In the genomic region with DNA sequence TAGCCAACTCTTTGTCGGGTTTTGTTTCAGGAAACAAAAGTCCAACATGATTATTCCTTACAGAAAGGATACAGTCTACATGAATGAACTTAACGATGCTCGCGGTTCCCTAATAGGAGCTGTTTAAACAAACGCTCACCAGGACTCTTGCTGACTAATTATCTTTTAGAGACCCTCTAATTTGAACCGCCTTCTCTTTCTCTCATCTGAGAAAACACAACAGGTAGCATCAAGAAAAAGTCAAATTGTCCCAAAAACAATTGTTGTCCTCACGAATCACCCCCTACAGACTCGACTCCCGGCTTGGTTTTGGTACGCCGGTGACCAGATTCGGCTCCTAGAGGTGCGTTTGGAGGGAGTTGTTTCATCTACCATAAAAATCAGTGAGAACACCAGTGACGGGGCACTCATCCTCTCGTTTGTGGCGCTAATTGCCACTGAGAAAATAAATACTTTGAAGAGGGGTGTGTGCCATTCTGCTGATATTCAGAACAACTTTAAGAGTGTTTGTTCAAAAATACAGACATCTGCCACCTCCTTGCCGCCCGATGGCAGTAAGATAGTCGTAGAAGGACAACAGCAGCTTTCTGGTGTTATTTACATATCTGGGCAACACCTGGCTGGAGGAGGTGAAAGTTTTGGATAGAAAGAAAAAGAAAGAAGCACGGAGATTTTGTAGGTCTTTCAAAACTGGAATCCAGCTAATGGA, we compare ENCODE assay signal across 14 cellular contexts. TPM values are rescaled to one million over a fixed set of nuclear protein-coding genes. Genes with fewer than 3 reads are reported as not detected.
A peak's percentile ranks its signal among the peaks of the same experiment; 100 is the strongest.
DNase-seq lines count a peak whose midpoint lies in the region; ATAC-seq and TF ChIP-seq lines count a peak whose summit lies in the region.
"Had no signal": no experiment of that assay in that cellular context is flagged by ENCODE, and none has a peak within 500 bp of the region (broad histone marks: within the 10 kb centered on the region; RNA-seq: fewer than 3 reads in every experiment).

No MANE protein-coding gene starts in this region.

- CTCF ChIA-PET in BJ (lab: Yijun Ruan, JAX): interaction anchor here (1.0 to 11.7 kb wide), 7 partner anchors 8 to 350 kb away, joined by 3 to 161 read pairs (median 10); no protein-coding TSS in a partner anchor

- no peak overlapping the region for H3K18ac ChIP-seq in mesenchymal stem cell (ENCODE audit: low read depth in 1 of 2, low read length in 2 of 2)

- no peak overlapping the region for H3K27ac ChIP-seq in mesenchymal stem cell (ENCODE audit: low read length, poor library complexity, severe bottlenecking)

- H2BK12ac ChIP-seq in mesenchymal stem cell (ENCODE audit: low read length in 2 of 2): no peak overlapping the region

- H3K9me3 ChIP-seq in mesenchymal stem cell (ENCODE audit: control insufficient read depth, low read length): no peaks in the 10 kb centered on the region
- H3K9me3 ChIP-seq: mucosa of descending colon had no signal

- peak overlapping the region; percentile 15 for H3K27ac Mint-ChIP-seq in activated naive CD8-positive, alpha-beta T cell treated with anti-CD3 and anti-CD28 coated beads, Interleukin-2, amount 10 ng/mL, durations not matched to agents 7 days and 5 days
- H3K27ac Mint-ChIP-seq: dendritic cell treated with granulocyte-macrophage colony-stimulating factor and Interleukin-4, amounts not matched to agents 40 ng/mL and 50 ng/mL, for 4 days had no signal

- no peak overlapping the region for H3K4ac ChIP-seq in mesenchymal stem cell (ENCODE audit: low read depth in 1 of 2, low read length in 2 of 2)

- peaks cover 25% of the 10 kb centered on the region for H3K4me1 ChIP-seq in mesenchymal stem cell (ENCODE audit: control insufficient read depth, insufficient read depth, low read depth, low read length)

- H2BK5ac ChIP-seq in mesenchymal stem cell (ENCODE audit: low read depth, low read length, poor library complexity, severe bottlenecking): no peak overlapping the region

- no peaks in the 10 kb centered on the region for H3K79me1 ChIP-seq in mesenchymal stem cell (replicated peaks; ENCODE audit: low read length, poor library complexity, severe bottlenecking)

- H3K4me3 ChIP-seq in BJ (ENCODE audit: low read depth, low read length) (peak overlapping the region; percentile 74), H7 (ENCODE audit: insufficient read depth, low read depth, low read length) (no peak overlapping the region), mesenchymal stem cell (ENCODE audit: insufficient read depth in 1 of 2, low read depth in 1 of 2, low read length in 2 of 2) (peak overlapping the region in 1 of 2 experiments; percentile 91)
- H3K4me3 ChIP-seq: mucosa of descending colon had no signal

- H3K4me1 Mint-ChIP-seq in activated naive CD8-positive, alpha-beta T cell treated with anti-CD3 and anti-CD28 coated beads, Interleukin-2, amount 10 ng/mL, durations not matched to agents 7 days and 5 days: peaks cover 10% of the 10 kb centered on the region

- H2BK15ac ChIP-seq in mesenchymal stem cell (ENCODE audit: low read depth, poor library complexity, severe bottlenecking): no peak overlapping the region

- POLR2A ChIA-PET in BJ (lab: Charles Lee): interaction anchor here (1.0 to 1.6 kb wide), 2 partner anchors 9 to 12 kb away, joined by 5 to 8 read pairs; no protein-coding TSS in a partner anchor
- POLR2A ChIA-PET in activated naive CD8-positive, alpha-beta T cell treated with anti-CD3 and anti-CD28 coated beads, Interleukin-2, amount 10 ng/mL, durations not matched to agents 7 days and 5 days (lab: Charles Lee): no interaction called here

- no peak for ATAC-seq in activated naive CD8-positive, alpha-beta T cell treated with anti-CD3 and anti-CD28 coated beads, Interleukin-2, amount 10 ng/mL, durations not matched to agents 7 days and 5 days (ENCODE audit: low read depth)

- H3K27me3 ChIP-seq in BJ (ENCODE audit: control insufficient read depth, insufficient read depth, low read length) (no peaks in the 10 kb centered on the region), H7 (ENCODE audit: control insufficient read depth, insufficient read depth, low read length) (peaks cover 99% of the 10 kb centered on the region), mesenchymal stem cell (ENCODE audit: control insufficient read depth in 1 of 2, insufficient read depth in 1 of 2, low read length in 2 of 2) (peaks cover 50 to 93% of the 10 kb centered on the region in 2 experiments)

- H2AK5ac ChIP-seq in mesenchymal stem cell (ENCODE audit: low read length, severe bottlenecking): no peak overlapping the region

- H3K4me2 ChIP-seq in mesenchymal stem cell (ENCODE audit: low read length, poor library complexity, severe bottlenecking): no peak overlapping the region

- H3K4me3 Mint-ChIP-seq in activated naive CD8-positive, alpha-beta T cell treated with anti-CD3 and anti-CD28 coated beads, Interleukin-2, amount 10 ng/mL, durations not matched to agents 7 days and 5 days: no peak overlapping the region

- H3K14ac ChIP-seq in mesenchymal stem cell (ENCODE audit: low read length in 2 of 2): no peak overlapping the region

- H4K8ac ChIP-seq in mesenchymal stem cell (ENCODE audit: low read length): no peak overlapping the region

- no peak overlapping the region for H4K91ac ChIP-seq in mesenchymal stem cell (ENCODE audit: low read length)

- WGBS in mesenchymal stem cell: 3% methylated on average over 20 of the region's 20 CpGs

- H3K36me3 Mint-ChIP-seq in activated naive CD8-positive, alpha-beta T cell treated with anti-CD3 and anti-CD28 coated beads, Interleukin-2, amount 10 ng/mL, durations not matched to agents 7 days and 5 days: peaks cover 6% of the 10 kb centered on the region

- H3K9ac ChIP-seq in mesenchymal stem cell (ENCODE audit: low read length): peak overlapping the region; percentile 91

- TF ChIP-seq CTCF in BJ (IDR thresholded peaks at IDR 0.05; ENCODE audit: insufficient read depth, low read depth, low read length): no peak

- H3K27me3 Mint-ChIP-seq in activated naive CD8-positive, alpha-beta T cell treated with anti-CD3 and anti-CD28 coated beads, Interleukin-2, amount 10 ng/mL, durations not matched to agents 7 days and 5 days: peaks cover 92% of the 10 kb centered on the region

- DNase-seq in BJ (ENCODE audit: low read depth) (no peak), H7 (peak; percentile 49), mesenchymal stem cell (peak; percentile 31), NCI-H526 treated with DMSO at 0.1 percent for 48 hours (lab: John Stamatoyannopoulos, UW) (no peak), NCI-H226 (no peak), NCI-H128 (lab: John Stamatoyannopoulos, UW; ENCODE audit: unreplicated experiment) (no peak)
- DNase-seq in activated naive CD8-positive, alpha-beta T cell treated with anti-CD3 and anti-CD28 coated beads, Interleukin-2, amount 10 ng/mL, durations not matched to agents 7 days and 5 days: no peak
- no peak for DNase-seq in stimulated activated naive CD4-positive, alpha-beta T cell treated with Interleukin-2 at 50 U/mL for 16 hours (lab: John Stamatoyannopoulos, UW)
- DNase-seq: activated effector memory CD4-positive, alpha-beta T cell treated with Interleukin-2 at 50 U/mL for 16 hours; DND-41; mucosa of descending colon; stimulated activated CD4-positive, alpha-beta T cell treated with anti-CD3 and anti-CD28 coated beads, Interleukin-12 subunit alpha, Interleukin-12 subunit beta, amount 100 ng/mL, for 4 hours had no signal

- peaks cover 4% of the 10 kb centered on the region for H3K9me3 Mint-ChIP-seq in activated naive CD8-positive, alpha-beta T cell treated with anti-CD3 and anti-CD28 coated beads, Interleukin-2, amount 10 ng/mL, durations not matched to agents 7 days and 5 days
- H3K9me3 Mint-ChIP-seq: dendritic cell treated with granulocyte-macrophage colony-stimulating factor and Interleukin-4, amounts not matched to agents 40 ng/mL and 50 ng/mL, for 4 days had no signal

- no peak overlapping the region for H2AFZ ChIP-seq in mesenchymal stem cell (ENCODE audit: low read depth, low read length)

- no peak overlapping the region for H3K23ac ChIP-seq in mesenchymal stem cell (ENCODE audit: low read length in 2 of 2)

- no peak overlapping the region for H2BK120ac ChIP-seq in mesenchymal stem cell (ENCODE audit: low read depth, low read length)

- H3K36me3 ChIP-seq in BJ (ENCODE audit: control insufficient read depth, insufficient read depth, low read length): peaks cover 4% of the 10 kb centered on the region; the same call in 1 of the 2 replicates
- no peaks in the 10 kb centered on the region for H3K36me3 ChIP-seq in H7 (replicated peaks; ENCODE audit: control insufficient read depth, insufficient read depth, low read length)
- H3K36me3 ChIP-seq in mesenchymal stem cell (ENCODE audit: control insufficient read depth in 1 of 2, insufficient read depth in 2 of 2, low read depth in 1 of 2, low read length in 2 of 2): peaks cover 0 to 2% of the 10 kb centered on the region in 2 experiments

RNA-seq across cellular contexts. Expression of a gene that starts 1.1 kb away (rescaled TPM):
- polyA plus RNA-seq in BJ (2011; rRNA removed): 27.1 and 32.9 TPM in 2 replicates
- 83.2 and 105 TPM in 2 replicates for polyA minus RNA-seq in BJ (2011; rRNA and poly(A)+ RNA removed)
- 0.03 TPM in 1 of 2 replicates, not detected in the other for total RNA-seq in H7 (2014; rRNA removed; shearing (Covaris generic))
- not detected for total RNA-seq in activated naive CD8-positive, alpha-beta T cell treated with anti-CD3 and anti-CD28 coated beads, Interleukin-2, amount 10 ng/mL, durations not matched to agents 7 days and 5 days
- polyA plus RNA-seq in mesenchymal stem cell (2013, experiment 1 of 2): not detected
- not detected for polyA plus RNA-seq in mesenchymal stem cell (2013, experiment 2 of 2)
- total RNA-seq: mucosa of descending colon, OCI-LY7 had no signal

Comparison
In these comparisons a context has a peak if more than half of its experiments do, and no peak if none do; other contexts are left out.
1. DNase-seq: peak in H7 (single experiment) and mesenchymal stem cell (single experiment); none in BJ (single experiment), activated naive CD8-positive, alpha-beta T cell treated with anti-CD3 and anti-CD28 coated beads, Interleukin-2, amount 10 ng/mL, durations not matched to agents 7 days and 5 days (single experiment), NCI-H526 treated with DMSO at 0.1 percent for 48 hours (single experiment), stimulated activated naive CD4-positive, alpha-beta T cell treated with Interleukin-2 at 50 U/mL for 16 hours (single experiment), NCI-H226 (single experiment) and NCI-H128 (single experiment).